In genomic region chr5:132770476-132771159, GRCh38 we compare ENCODE assay signal across 1 cellular context.
TF ChIP-seq lines count a peak whose summit lies in the region.

No MANE protein-coding gene starts in this region.

TF ChIP-seq in WTC11, 78 proteins besides CTCF, POLR2A, EP300 and RAD21 (continued from another document):
- TF ChIP-seq ZNF281 (CRISPR knock-in tag; IDR thresholded peaks at IDR 0.05): no peak
- no peak for TF ChIP-seq NFE2L1 (CRISPR knock-in tag; IDR thresholded peaks at IDR 0.05)
- no peak for TF ChIP-seq GABPB1 (CRISPR knock-in tag; IDR thresholded peaks at IDR 0.05)
- TF ChIP-seq MYBL2 (CRISPR knock-in tag; IDR thresholded peaks at IDR 0.05): no peak
- TF ChIP-seq TP53 (CRISPR knock-in tag; IDR thresholded peaks at IDR 0.05): no peak
- no peak for TF ChIP-seq SMAD4 (CRISPR knock-in tag; IDR thresholded peaks at IDR 0.05)
- no peak for TF ChIP-seq MXD4 (CRISPR knock-in tag; IDR thresholded peaks at IDR 0.05; ENCODE audit: borderline replicate concordance)
- TF ChIP-seq IRF2 (CRISPR knock-in tag; IDR thresholded peaks at IDR 0.05; ENCODE audit: borderline replicate concordance, low read depth): no peak
TF ChIP-seq in WTC11: peak in this region for 0.
